8 cellular contexts compared by ENCODE assay signal in the genomic region with DNA sequence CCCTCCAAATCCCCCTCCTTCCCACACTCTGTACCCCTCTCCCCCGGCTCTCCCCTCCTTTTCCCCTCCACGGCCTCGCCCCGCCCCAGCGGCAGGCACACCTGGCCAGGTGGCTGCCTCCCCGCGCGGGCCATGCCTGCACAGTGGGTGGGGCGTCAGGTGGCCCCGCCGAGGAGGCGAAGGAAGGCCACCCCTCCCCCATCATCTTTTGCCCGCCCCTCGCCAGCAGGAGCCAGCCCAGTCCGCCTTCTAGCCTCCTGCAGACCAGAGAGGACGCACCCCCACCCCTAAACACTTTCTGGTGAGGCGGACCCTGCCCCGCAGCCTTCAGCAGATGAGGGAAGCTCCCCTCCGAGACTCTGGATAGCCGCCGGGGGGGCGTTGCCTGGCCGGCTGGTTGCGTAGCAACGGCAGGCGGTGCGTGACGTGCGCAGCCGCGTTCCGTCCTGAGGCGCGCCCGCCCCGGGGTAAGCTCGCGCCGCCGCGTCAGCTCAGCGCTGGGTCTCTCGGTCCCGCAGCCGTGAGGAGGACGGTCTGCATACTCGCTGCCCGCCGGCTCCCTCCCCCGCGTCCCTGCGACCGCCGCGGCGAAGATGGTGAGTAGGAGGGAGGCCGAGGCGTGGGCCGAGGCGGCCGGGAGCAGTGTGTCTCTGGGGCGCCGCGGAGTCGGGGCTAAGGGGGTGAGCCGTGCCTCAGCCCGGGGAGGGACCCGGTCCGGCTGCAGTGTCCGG. TPM values are rescaled to one million over a fixed set of nuclear protein-coding genes. Genes with fewer than 3 reads are reported as not detected.
A peak's percentile ranks its signal among the peaks of the same experiment; 100 is the strongest.
DNase-seq lines count a peak whose midpoint lies in the region; ATAC-seq and TF ChIP-seq lines count a peak whose summit lies in the region.

A gene (plus strand): TSS at position 460 of the 731 bp plus-strand sequence. CDS start 134 bp downstream, at position 594.

- H3K27ac ChIP-seq in VCaP (peak within 1 kb of the TSS; percentile 100), iPS-18a (ENCODE audit: low read length) (peak within 1 kb of the TSS; percentile 90)

- no peaks in the 10 kb centered on the region for H3K9me3 ChIP-seq in iPS-18a (ENCODE audit: control insufficient read depth, low read depth, low read length)
- no peaks in the 10 kb centered on the region for H3K9me3 ChIP-seq in skeletal muscle satellite cell (replicated peaks; ENCODE audit: low read length)

- peak within 1 kb of the TSS; percentile 82 for H3K4me3 ChIP-seq in iPS-18a (ENCODE audit: low read length)
- H3K4me3 ChIP-seq in skeletal muscle satellite cell (ENCODE audit: low read length) = peak within 1 kb of the TSS; percentile 98

- DNase-seq in ACHN (peak; percentile 93), NCI-H2171 treated with DMSO at 0.1 percent for 48 hours (lab: John Stamatoyannopoulos, UW) (peak; percentile 95), T47D (ENCODE audit: low read depth in 1 of 2, low spot score in 1 of 2) (peak; percentile 87 to 99)

- H3K4me2 ChIP-seq in skeletal muscle satellite cell (ENCODE audit: low read length) = peak within 1 kb of the TSS; percentile 83

- in situ Hi-C loops in ACHN (cut with HindIII; ENCODE audit: low pct_ligation_motif_present, low pct_unique_long_range_greater_than_20kb, low sequenced_read_pairs) = no loop called here
- in situ Hi-C loops in T47D (cut with HindIII; ENCODE audit: low pct_unique_long_range_greater_than_20kb, low sequenced_read_pairs) = no loop called here

- H3K27me3 ChIP-seq in iPS-18a (ENCODE audit: control insufficient read depth, insufficient read depth, low read length) = no peaks in the 10 kb centered on the region
- no peaks in the 10 kb centered on the region for H3K27me3 ChIP-seq in skeletal muscle satellite cell (ENCODE audit: control insufficient read depth, insufficient read depth, low read length)

- H3K9ac ChIP-seq in iPS-18a (ENCODE audit: low read length) (peak within 1 kb of the TSS; percentile 90), skeletal muscle satellite cell (ENCODE audit: low read depth, low read length) (peak within 1 kb of the TSS; percentile 100)

- no peak for TF ChIP-seq CTCF in VCaP (conservative IDR thresholded peaks at IDR 0.05)

- H3K36me3 ChIP-seq in iPS-18a (ENCODE audit: control insufficient read depth, low read depth, low read length) (no peaks in the 10 kb centered on the region), skeletal muscle satellite cell (ENCODE audit: insufficient read depth, low read length) (peaks cover 5% of the 10 kb centered on the region)

- ATAC-seq in GM18867 (IDR thresholded peaks at IDR 0.05; ENCODE audit: unreplicated experiment) = peak; percentile 93
- ATAC-seq in HG03097 (IDR thresholded peaks at IDR 0.05; ENCODE audit: low FRiP score, unreplicated experiment) = peak; percentile 85

- H3K4me1 ChIP-seq in iPS-18a (ENCODE audit: control insufficient read depth, low read depth, low read length) (peaks cover 36% of the 10 kb centered on the region), skeletal muscle satellite cell (ENCODE audit: control insufficient read depth, insufficient read depth, low read length) (peaks cover 27% of the 10 kb centered on the region)

RNA-seq across cellular contexts. Expression of the gene that starts here (rescaled TPM):
- total RNA-seq in skeletal muscle satellite cell (2012; rRNA removed) = 190 and 208 TPM in 2 replicates

Comparison
In these comparisons a context has a peak if more than half of its experiments do, and no peak if none do; other contexts are left out.
1. Peak in every context shown above with its lines: DNase-seq, ATAC-seq, H3K4me3 ChIP-seq and H3K27ac ChIP-seq.